23 cellular contexts compared by ENCODE assay signal in the genomic region with DNA sequence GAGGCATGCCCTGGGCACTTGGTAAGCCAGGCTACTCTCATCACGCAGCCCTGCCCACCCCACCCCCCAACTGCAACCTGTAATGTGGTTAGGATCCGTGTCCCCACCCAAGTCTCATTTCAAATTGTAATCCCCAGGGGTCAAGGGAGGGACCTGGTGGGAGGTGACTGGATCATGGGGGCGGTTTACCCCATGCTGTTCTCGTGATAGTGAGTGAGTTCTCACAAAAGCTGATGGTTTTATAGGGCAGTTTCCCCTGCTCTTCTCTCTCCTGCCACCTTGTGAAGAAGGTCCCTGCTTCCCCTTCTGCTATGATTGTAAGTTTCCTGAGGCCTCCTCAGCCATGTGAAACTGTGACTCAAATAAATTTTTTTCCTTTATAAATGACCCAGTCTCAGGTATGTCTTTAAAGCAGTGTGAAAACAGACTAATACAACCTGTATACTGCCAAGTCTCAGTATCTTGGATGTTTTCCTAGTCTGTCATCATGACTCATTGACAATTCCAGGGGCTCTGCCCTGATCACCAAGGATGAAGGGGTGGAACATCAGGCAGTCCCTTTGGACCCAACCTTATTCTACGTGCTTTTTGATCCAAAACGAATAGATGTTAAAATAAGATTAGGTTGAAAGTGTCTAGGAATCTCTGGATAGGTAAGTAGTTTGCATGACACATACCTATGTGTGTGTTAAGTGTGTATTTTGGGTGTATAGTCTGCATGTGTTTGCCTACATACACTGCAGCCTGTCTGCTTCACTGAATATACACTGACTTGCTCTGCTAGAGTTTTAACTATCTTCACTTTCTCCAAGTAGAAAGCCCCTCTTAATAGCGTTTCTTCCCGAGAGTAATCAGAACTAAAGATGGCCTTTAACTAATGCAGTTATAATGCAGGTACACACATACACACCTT.
DNase-seq lines count a peak whose midpoint lies in the region; ATAC-seq and TF ChIP-seq lines count a peak whose summit lies in the region.
"Had no signal": no experiment of that assay in that cellular context is flagged by ENCODE, and none has a peak within 500 bp of the region (broad histone marks: within the 10 kb centered on the region; RNA-seq: fewer than 3 reads in every experiment).

No MANE protein-coding gene starts in this region.

- DNase-seq in A172 (ENCODE audit: low spot score) (peak; percentile 69), HT1080 (ENCODE audit: low read depth) (peak; percentile 46), astrocyte of the hippocampus (ENCODE audit: low read depth, low spot score) (peak; percentile 46), kidney tubule cell (ENCODE audit: low spot score) (peak; percentile 90), RKO (ENCODE audit: low spot score) (no peak), mesenteric fat pad (ENCODE audit: low spot score) (no peak), heart right ventricle (no peak)
- DNase-seq in activated naive CD4-positive, alpha-beta T cell treated with anti-CD3 and anti-CD28 coated beads for 36 hours = no peak
- DNase-seq: 8988T; activated naive CD4-positive, alpha-beta T cell; anterior cingulate cortex; effector memory CD8-positive, alpha-beta T cell; HFFc6; hippocampal formation; naive B cell; NCI-H2081; NCI-H510A; stimulated activated CD4-positive, alpha-beta T cell treated with anti-CD3 and anti-CD28 coated beads, Interleukin-1b, Interleukin-23, amount 100 ng/mL, for 48 hours; stimulated activated naive CD8-positive, alpha-beta T cell treated with anti-CD3 and anti-CD28 coated beads, Interleukin-15, Interleukin-2, amounts not matched to agents 100 U/mL and 50 U/mL, for 24 hours; T-cell; upper lobe of left lung had no signal

- H3K4me1 Mint-ChIP-seq in activated naive CD4-positive, alpha-beta T cell treated with anti-CD3 and anti-CD28 coated beads for 36 hours (ENCODE audit: low read depth) = no peaks in the 10 kb centered on the region
- H3K4me1 Mint-ChIP-seq: naive B cell, T-cell had no signal

- H3K27me3 ChIP-seq in heart right ventricle = peaks cover 0 to 1% (median 0%) of the 10 kb centered on the region in 7 donors
- H3K27me3 ChIP-seq: upper lobe of left lung had no signal

- no peak overlapping the region for H3K4me3 ChIP-seq in heart right ventricle
- H3K4me3 ChIP-seq: upper lobe of left lung had no signal

- no peaks in the 10 kb centered on the region for H3K9me3 Mint-ChIP-seq in activated naive CD4-positive, alpha-beta T cell treated with anti-CD3 and anti-CD28 coated beads for 36 hours
- H3K9me3 Mint-ChIP-seq: effector memory CD8-positive, alpha-beta T cell; HFFc6; naive B cell; T-cell had no signal

- H3K36me3 ChIP-seq in heart right ventricle = no peaks in the 10 kb centered on the region
- H3K36me3 ChIP-seq: upper lobe of left lung had no signal

- WGBS in heart right ventricle, 2 donors = 92 to 94% methylated on average over 8 of the region's 8 CpGs

- peaks cover 7% of the 10 kb centered on the region for H3K27me3 Mint-ChIP-seq in activated naive CD4-positive, alpha-beta T cell treated with anti-CD3 and anti-CD28 coated beads for 36 hours (ENCODE audit: low read depth)

- H3K27ac ChIP-seq in heart right ventricle = no peak overlapping the region
- H3K27ac ChIP-seq: HL-60, parathyroid adenoma, upper lobe of left lung had no signal

- H3K9me3 ChIP-seq in heart right ventricle = no peaks in the 10 kb centered on the region
- H3K9me3 ChIP-seq: upper lobe of left lung had no signal

- H3K4me1 ChIP-seq in heart right ventricle = peaks cover 0 to 23% (median 5%) of the 10 kb centered on the region in 9 donors
- H3K4me1 ChIP-seq: upper lobe of left lung had no signal

- no peak for TF ChIP-seq CTCF in heart right ventricle (IDR thresholded peaks at IDR 0.05)

- H3K36me3 Mint-ChIP-seq in activated naive CD4-positive, alpha-beta T cell treated with anti-CD3 and anti-CD28 coated beads for 36 hours (ENCODE audit: low read depth) = no peaks in the 10 kb centered on the region
- H3K36me3 Mint-ChIP-seq: naive B cell, T-cell had no signal

- no peak for ATAC-seq in heart right ventricle
- ATAC-seq: effector memory CD8-positive, alpha-beta T cell; stimulated activated naive CD8-positive, alpha-beta T cell treated with anti-CD3 and anti-CD28 coated beads, Interleukin-15, Interleukin-2, amounts not matched to agents 100 U/mL and 50 U/mL, for 24 hours; T-cell had no signal

- no peak overlapping the region for H3K27ac Mint-ChIP-seq in activated naive CD4-positive, alpha-beta T cell treated with anti-CD3 and anti-CD28 coated beads for 36 hours
- H3K27ac Mint-ChIP-seq: effector memory CD8-positive, alpha-beta T cell; HFFc6; naive B cell; T-cell had no signal

- CTCF ChIA-PET in activated naive CD4-positive, alpha-beta T cell treated with anti-CD3 and anti-CD28 coated beads for 36 hours (lab: Charles Lee) = no interaction called here

- intact Hi-C loops in activated naive CD4-positive, alpha-beta T cell treated with anti-CD3 and anti-CD28 coated beads for 36 hours (cut with micrococcal nuclease) = no loop called here
- intact Hi-C loops in heart right ventricle (cut with DNase I) = no loop called here

- H3K4me3 Mint-ChIP-seq in activated naive CD4-positive, alpha-beta T cell treated with anti-CD3 and anti-CD28 coated beads for 36 hours = no peak overlapping the region
- H3K4me3 Mint-ChIP-seq: effector memory CD8-positive, alpha-beta T cell; HFFc6; naive B cell; T-cell had no signal

Comparison
In these comparisons a context has a peak if more than half of its experiments do, and no peak if none do; other contexts are left out.
1. DNase-seq: peak in A172 (single experiment), HT1080 (single experiment), astrocyte of the hippocampus (single experiment) and kidney tubule cell (single experiment); none in RKO (single experiment), mesenteric fat pad (single experiment), activated naive CD4-positive, alpha-beta T cell treated with anti-CD3 and anti-CD28 coated beads for 36 hours (single experiment) and heart right ventricle (0 of 2).